In the genomic region with DNA sequence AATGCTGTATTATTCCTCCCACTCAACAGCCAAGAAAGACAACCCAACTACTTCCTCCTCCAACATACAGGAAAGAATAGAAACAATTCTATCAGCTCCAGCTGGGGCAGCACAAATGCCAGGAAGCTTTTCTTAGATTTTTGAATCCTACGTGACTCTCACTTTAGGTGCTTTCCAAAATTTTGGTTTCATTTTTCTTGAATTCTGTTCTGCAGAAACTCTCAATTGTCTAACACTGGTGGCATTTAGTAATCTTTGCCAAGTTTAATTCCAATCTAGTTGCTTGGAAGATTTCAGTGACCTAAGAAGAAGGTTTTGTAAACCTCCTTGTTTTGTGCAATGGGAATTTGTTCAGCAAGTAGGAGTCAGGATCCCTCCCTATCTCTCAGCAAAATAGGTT, we compare ENCODE assay signal across 10 cellular contexts. TPM values are rescaled to one million over a fixed set of nuclear protein-coding genes. Genes with fewer than 3 reads are reported as not detected.
DNase-seq lines count a peak whose midpoint lies in the region; ATAC-seq and TF ChIP-seq lines count a peak whose summit lies in the region.
"Had no signal": no experiment of that assay in that cellular context is flagged by ENCODE, and none has a peak within 500 bp of the region (broad histone marks: within the 10 kb centered on the region; RNA-seq: fewer than 3 reads in every experiment).

No MANE protein-coding gene starts in this region.

- TF ChIP-seq CTCF in right atrium auricular region (IDR thresholded peaks at IDR 0.05) (no peak), breast epithelium (IDR thresholded peaks at IDR 0.05) (no peak)

- no peaks in the 10 kb centered on the region for H3K36me3 ChIP-seq in right atrium auricular region
- no peaks in the 10 kb centered on the region for H3K36me3 ChIP-seq in breast epithelium
- H3K36me3 ChIP-seq in aorta (ENCODE audit: control insufficient read depth in 1 of 2, insufficient read depth in 2 of 2, low read length in 1 of 2), result no peaks in the 10 kb centered on the region

- peak overlapping the region in 1 of 2 donors; percentile 2 for H3K27ac ChIP-seq in right atrium auricular region
- H3K27ac ChIP-seq in breast epithelium, result peak overlapping the region; percentile 6 to 23
- H3K27ac ChIP-seq in aorta (ENCODE audit: low read depth in 1 of 2, low read length in 2 of 2), result peak overlapping the region in 1 of 2 donors; percentile 57

- intact Hi-C loops in Right ventricle myocardium superior (cut with DNase I), result no loop called here
- intact Hi-C loops in breast epithelium (cut with DNase I; ENCODE audit: low total_unique reads), result no loop called here
- intact Hi-C loops in left colon (cut with DNase I, micrococcal nuclease), result no loop called here
- intact Hi-C loops in aorta (cut with DNase I), result loop anchor here (5.0 kb wide), 2 partner anchors 33 to 38 kb away; a partner anchor contains a TSS

- ATAC-seq in Right ventricle myocardium superior (ENCODE audit: poor library complexity) (peak; percentile 27), left colon (peak; percentile 49), aorta (ENCODE audit: low FRiP score) (peak; percentile 29), GM21360 (IDR thresholded peaks at IDR 0.05; ENCODE audit: unreplicated experiment) (no peak)

- no peak for TF ChIP-seq POLR2A in breast epithelium (IDR thresholded peaks at IDR 0.05)

- H3K9me3 ChIP-seq in right atrium auricular region, result no peaks in the 10 kb centered on the region
- no peaks in the 10 kb centered on the region for H3K9me3 ChIP-seq in breast epithelium
- H3K9me3 ChIP-seq in aorta (ENCODE audit: control insufficient read depth, low read length), result no peaks in the 10 kb centered on the region

- 0 to 1% methylated on average over 1 of the region's 1 CpG for WGBS in aorta, 2 donors

- DNase-seq in Right ventricle myocardium superior, result no peak
- no peak for DNase-seq in right atrium auricular region (ENCODE audit: low spot score)
- DNase-seq in breast epithelium (ENCODE audit: low spot score in 2 of 2), result no peak
- DNase-seq in left colon, result no peak
- no peak for DNase-seq in aorta
- DNase-seq in COLO668 (lab: John Stamatoyannopoulos, UW; ENCODE audit: unreplicated experiment), result no peak
- DNase-seq in DMS53 treated with DMSO at 0.1 percent for 48 hours (lab: John Stamatoyannopoulos, UW; ENCODE audit: unreplicated experiment), result no peak
- DNase-seq: activated CD4-positive, alpha-beta T cell treated with anti-CD3 and anti-CD28 coated beads, Interleukin-2, amount 50 U/mL, for 1 hour; cortex of kidney had no signal

- H3K27me3 ChIP-seq in right atrium auricular region (no peaks in the 10 kb centered on the region), breast epithelium (no peaks in the 10 kb centered on the region), aorta (ENCODE audit: control insufficient read depth in 1 of 2, insufficient read depth in 2 of 2, low read length in 1 of 2) (no peaks in the 10 kb centered on the region)

- H3K4me1 ChIP-seq in right atrium auricular region (peaks cover 0 to 16% of the 10 kb centered on the region in 2 donors), breast epithelium (no peaks in the 10 kb centered on the region), aorta (ENCODE audit: control insufficient read depth in 1 of 2, insufficient read depth in 2 of 2, low read length in 2 of 2) (peaks cover 0 to 3% of the 10 kb centered on the region in 2 donors)

- peak overlapping the region in 1 of 2 donors; percentile 1 for H3K4me3 ChIP-seq in right atrium auricular region
- peak overlapping the region in 2 of 3 donors; percentile 27 to 36 for H3K4me3 ChIP-seq in breast epithelium
- H3K4me3 ChIP-seq in aorta (ENCODE audit: low read length in 2 of 2), result peak overlapping the region; percentile 43 to 59

RNA-seq across cellular contexts. Expression of a gene that starts 37.1 kb away (rescaled TPM):
- total RNA-seq in Right ventricle myocardium superior (7.7 TPM), right atrium auricular region (10 to 100 TPM in 1 of 2 donors, 1 to 10 TPM in 1; 9.8 to 11.9 TPM), breast epithelium (10 to 100 TPM; 35.7 to 60.7 (median 49.2) TPM), left colon (10 to 100 TPM; 31.5 to 33.8 TPM), aorta (10 to 100 TPM; 40.3 to 64.1 TPM)
- polyA plus RNA-seq in aorta, result 10 to 100 TPM in 1 of 2 donors, 1 to 10 TPM in 1; 6.1 to 18.2 TPM

RNA-seq across cellular contexts. Expression of a gene that starts 58.7 kb away (rescaled TPM):
- total RNA-seq in Right ventricle myocardium superior (11.5 TPM), right atrium auricular region (1 to 10 TPM; 6.5 to 9.4 TPM), breast epithelium (10 to 100 TPM in 2 of 3 donors, 1 to 10 TPM in 1; 9.1 to 17.1 (median 13.8) TPM), left colon (1 to 10 TPM; 6.8 to 7.3 TPM), aorta (10 to 100 TPM; 11.0 to 18.4 TPM)
- polyA plus RNA-seq in aorta, result 1 to 10 TPM; 5.8 TPM

Comparison
In these comparisons a context has a peak if more than half of its experiments do, and no peak if none do; other contexts are left out.
1. intact Hi-C loops: an anchor here in aorta (5.0 kb wide); none called in Right ventricle myocardium superior, breast epithelium and left colon.